In genomic region chr9:112760821-112761220, GRCh38 we compare ENCODE assay signal across 21 cellular contexts.
"Had no signal": no experiment of that assay in that cellular context is flagged by ENCODE, and none has a peak within 500 bp of the region (broad histone marks: within the 10 kb centered on the region; RNA-seq: fewer than 3 reads in every experiment).

No MANE protein-coding gene starts in this region.

- H3K36me3 ChIP-seq: esophagus muscularis mucosa, gastrocnemius medialis, pancreas, upper lobe of left lung, uterus had no signal

- H3K27me3 Mint-ChIP-seq: progenitor cell of endocrine pancreas; stimulated activated memory B cell treated with anti-CD40 and anti-IgM and Interleukin-4, amounts not matched to agents 10 μg/mL and 1 μg/mL and 100 μg/mL, for 72 hours had no signal

- H3K4me3 Mint-ChIP-seq: mesothelial cell of epicardium; natural killer cell; stimulated activated memory B cell treated with anti-CD40 and anti-IgM and Interleukin-4, amounts not matched to agents 10 μg/mL and 1 μg/mL and 100 μg/mL, for 72 hours had no signal

- H3K36me3 Mint-ChIP-seq: mesothelial cell of epicardium; natural killer cell; stimulated activated memory B cell treated with anti-CD40 and anti-IgM and Interleukin-4, amounts not matched to agents 10 μg/mL and 1 μg/mL and 100 μg/mL, for 72 hours had no signal

- DNase-seq: dorsolateral prefrontal cortex; effector memory CD4-positive, alpha-beta T cell; gastrocnemius medialis; islet precursor cell; mammary epithelial cell; natural killer cell; occipital lobe; pancreas; right cardiac atrium; stimulated activated CD4-positive, alpha-beta T cell treated with anti-CD3 and anti-CD28 coated beads, Interleukin-2, amount 100 ng/mL, for 48 hours; stimulated activated CD8-positive, alpha-beta memory T cell treated with anti-CD3 and anti-CD28 coated beads, Interleukin-4, amount 100 ng/mL, for 48 hours; uterus had no signal

- H3K9me3 ChIP-seq: esophagus muscularis mucosa, gastrocnemius medialis, pancreas, upper lobe of left lung, uterus had no signal

- H3K4me3 ChIP-seq: coronary artery, dorsolateral prefrontal cortex, esophagus muscularis mucosa, gastrocnemius medialis, pancreas, smooth muscle cell, upper lobe of left lung, uterus had no signal

- H3K9me3 Mint-ChIP-seq: mesothelial cell of epicardium; natural killer cell; stimulated activated memory B cell treated with anti-CD40 and anti-IgM and Interleukin-4, amounts not matched to agents 10 μg/mL and 1 μg/mL and 100 μg/mL, for 72 hours had no signal

- H3K4me1 ChIP-seq: pancreas had no signal

- H3K27me3 ChIP-seq: dorsolateral prefrontal cortex, esophagus muscularis mucosa, gastrocnemius medialis, pancreas, upper lobe of left lung, uterus had no signal

- H3K27ac ChIP-seq: coronary artery, epithelial cell of prostate, esophagus muscularis mucosa, gastrocnemius medialis, pancreas, upper lobe of left lung, uterus had no signal

- ATAC-seq: gastrocnemius medialis; left lobe of liver; pancreas; right cardiac atrium; stimulated activated memory B cell treated with anti-CD40 and anti-IgM and Interleukin-4, amounts not matched to agents 10 μg/mL and 1 μg/mL and 100 μg/mL, for 72 hours had no signal

- H3K27ac Mint-ChIP-seq: mesothelial cell of epicardium; progenitor cell of endocrine pancreas; stimulated activated memory B cell treated with anti-CD40 and anti-IgM and Interleukin-4, amounts not matched to agents 10 μg/mL and 1 μg/mL and 100 μg/mL, for 72 hours had no signal
